In the genomic region with DNA sequence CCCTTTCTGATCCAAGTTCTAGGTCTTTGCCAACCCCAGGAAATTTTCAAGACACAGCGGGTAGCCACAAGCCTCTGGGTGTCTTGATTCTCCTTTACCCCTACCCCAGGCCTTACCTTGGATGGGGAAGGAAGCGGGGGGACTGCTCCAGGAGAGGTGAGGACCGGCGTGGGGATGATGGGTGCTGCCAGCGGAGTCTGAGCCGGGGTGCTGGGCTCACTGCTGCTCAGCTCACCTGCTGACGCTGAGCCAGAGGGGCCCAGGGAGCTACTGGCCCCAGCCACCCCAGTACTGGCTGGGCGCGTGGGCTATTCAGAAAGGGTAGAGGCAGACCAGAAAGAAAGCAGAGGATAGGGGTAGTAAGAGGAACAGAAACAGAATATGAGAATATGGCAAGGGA, we compare ENCODE assay signal across 25 cellular contexts. TPM values are rescaled to one million over a fixed set of nuclear protein-coding genes. Genes with fewer than 3 reads are reported as not detected.
"Had no signal": no experiment of that assay in that cellular context is flagged by ENCODE, and none has a peak within 500 bp of the region (broad histone marks: within the 10 kb centered on the region; RNA-seq: fewer than 3 reads in every experiment).

No MANE protein-coding gene starts in this region.

- H3K27me3 Mint-ChIP-seq: memory B cell, progenitor cell of endocrine pancreas, type B pancreatic cell had no signal

- H3K4me3 Mint-ChIP-seq: memory B cell, natural killer cell, type B pancreatic cell had no signal

- H3K27ac ChIP-seq: colonic mucosa, neutrophil, parathyroid adenoma, right lobe of liver, stomach, testis, tibial artery had no signal

- H3K27ac Mint-ChIP-seq: memory B cell, progenitor cell of endocrine pancreas, type B pancreatic cell had no signal

- H3K9me3 Mint-ChIP-seq: memory B cell, natural killer cell, type B pancreatic cell had no signal

- ATAC-seq: left lobe of liver, natural killer cell, right lobe of liver had no signal

- H3K9ac ChIP-seq: parathyroid adenoma had no signal

- H3K4me3 ChIP-seq: colonic mucosa, lung, right lobe of liver, smooth muscle cell, stomach, tibial artery had no signal

- H2AFZ ChIP-seq: parathyroid adenoma had no signal

- DNase-seq: colonic mucosa; dermis blood vessel endothelial cell; effector memory CD4-positive, alpha-beta T cell; head of caudate nucleus; natural killer cell; right lobe of liver; stimulated activated CD4-positive, alpha-beta T cell treated with anti-CD3 and anti-CD28 coated beads, Interleukin-12 subunit alpha, Interleukin-12 subunit beta, amount 100 ng/mL, for 4 hours; stimulated activated CD4-positive, alpha-beta T cell treated with anti-CD3 and anti-CD28 coated beads, Interleukin-1b, Interleukin-23, amount 100 ng/mL, for 48 hours; stimulated activated CD4-positive, alpha-beta T cell treated with anti-CD3 and anti-CD28 coated beads, Interleukin-4, amount 100 ng/mL, for 1 hour; stimulated activated CD8-positive, alpha-beta memory T cell treated with anti-CD3 and anti-CD28 coated beads, Interleukin-4, amount 100 ng/mL, for 48 hours; stimulated activated naive CD4-positive, alpha-beta T cell treated with Interleukin-2 at 50 U/mL for 16 hours; stomach; tibial artery had no signal

- H3K9me3 ChIP-seq: colonic mucosa, neutrophil, right lobe of liver, stomach, testis, tibial artery had no signal

- H3K27me3 ChIP-seq: colonic mucosa, neutrophil, right lobe of liver, stomach, testis, tibial artery had no signal

- H3K4me1 ChIP-seq: colonic mucosa, right lobe of liver had no signal

- H3K4me2 ChIP-seq: smooth muscle cell had no signal

- FAIRE-seq: endometrium, frontal cortex, keratinocyte had no signal

RNA-seq across cellular contexts. Expression of a gene that starts 28.2 kb away (rescaled TPM):
- total RNA-seq: dermis blood vessel endothelial cell had no signal
